Comparison of ENCODE assay signal across 21 cellular contexts in genomic region chr17:73346763-73347162, GRCh38. TPM values are rescaled to one million over a fixed set of nuclear protein-coding genes. Genes with fewer than 3 reads are reported as not detected.
DNase-seq lines count a peak whose midpoint lies in the region; ATAC-seq and TF ChIP-seq lines count a peak whose summit lies in the region.
"Had no signal": no experiment of that assay in that cellular context is flagged by ENCODE, and none has a peak within 500 bp of the region (broad histone marks: within the 10 kb centered on the region; RNA-seq: fewer than 3 reads in every experiment).

No MANE protein-coding gene starts in this region.

- 47% methylated on average over 3 of the region's 9 CpGs; no CpG with 5 or more reads in 1 of the 2 experiments for WGBS in IMR-90 (ENCODE audit: extremely low coverage in 2 of 2, insufficient read length in 1 of 2), 2 experiments

- no peak overlapping the region for H4K91ac ChIP-seq in IMR-90 (ENCODE audit: insufficient read depth, low read depth, low read length)

- dilution Hi-C loops in IMR-90 (cut with HindIII; ENCODE audit: low sequenced_read_pairs, unreplicated experiment): no loop called here

- no peak for DNase-seq in IMR-90
- DNase-seq in substantia nigra (lab: John Stamatoyannopoulos, UW): no peak
- no peak for DNase-seq in GM10248 (ENCODE audit: extremely low spot score)
- no peak for DNase-seq in HAP-1 (ENCODE audit: low spot score in 2 of 2)
- DNase-seq in kidney glomerular epithelial cell (lab: John Stamatoyannopoulos, UW): no peak
- DNase-seq: BE2C; CD4-positive, CD25-positive, alpha-beta regulatory T cell; COR-L47; DMS153; GDM1; NCI-H1417 treated with DMSO at 0.1 percent for 48 hours; NCI-H187 treated with DMSO at 0.1 percent for 48 hours; NCI-H524; NCI-H82; SIG-M5 had no signal

- H3K9me1 ChIP-seq in IMR-90 (ENCODE audit: insufficient read depth, low read length): peaks cover 19% of the 10 kb centered on the region

- H2AK9ac ChIP-seq in IMR-90 (replicated peaks; ENCODE audit: low read depth, low read length, poor library complexity): no peak overlapping the region

- H2BK5ac ChIP-seq in IMR-90 (ENCODE audit: low read depth, low read length, poor library complexity, severe bottlenecking): no peak overlapping the region

- H4K8ac ChIP-seq in IMR-90 (ENCODE audit: low read depth in 2 of 2, low read length in 2 of 2): no peak overlapping the region

- no peaks in the 10 kb centered on the region for H4K20me1 ChIP-seq in IMR-90 (ENCODE audit: insufficient read depth, low read length)

- H2AFZ ChIP-seq in IMR-90 (replicated peaks; ENCODE audit: low read length, poor library complexity): peak overlapping the region; percentile 27
- H2AFZ ChIP-seq: GM23338 had no signal

- H3K36me3 ChIP-seq in IMR-90 (ENCODE audit: control insufficient read depth, insufficient read depth, low read length): no peaks in the 10 kb centered on the region
- H3K36me3 ChIP-seq in muscle layer of colon (ENCODE audit: insufficient read depth, low read length): no peaks in the 10 kb centered on the region
- no peaks in the 10 kb centered on the region for H3K36me3 ChIP-seq in HAP-1 (replicated peaks)
- H3K36me3 ChIP-seq: BE2C had no signal

- no peak overlapping the region for H3K9ac ChIP-seq in IMR-90 (ENCODE audit: low read depth, low read length)
- H3K9ac ChIP-seq in muscle layer of colon (ENCODE audit: low read length): no peak overlapping the region
- H3K9ac ChIP-seq: KMS-11 had no signal

- POLR2A ChIA-PET in IMR-90 (lab: Charles Lee; ENCODE audit: unreplicated experiment) (no interaction called here), GM10248 (lab: Yijun Ruan, JAX) (no interaction called here)

- no peak overlapping the region for H3K27ac ChIP-seq in IMR-90 (ENCODE audit: insufficient read depth, low read length)
- H3K27ac ChIP-seq in cingulate gyrus (ENCODE audit: low read depth, low read length): peak overlapping the region; percentile 39
- H3K27ac ChIP-seq in muscle layer of colon (ENCODE audit: low read depth, low read length): peak overlapping the region; percentile 90
- peak overlapping the region; percentile 11 for H3K27ac ChIP-seq in substantia nigra (ENCODE audit: low read depth, low read length, poor library complexity, severe bottlenecking)
- H3K27ac ChIP-seq: KMS-11 had no signal

- no peak overlapping the region for H3K23ac ChIP-seq in IMR-90 (ENCODE audit: low read depth, low read length)

- H3K14ac ChIP-seq in IMR-90 (replicated peaks; ENCODE audit: low read depth, low read length): no peak overlapping the region

- H2BK20ac ChIP-seq in IMR-90 (ENCODE audit: low read depth, low read length): no peak overlapping the region

- no peak overlapping the region for H2BK120ac ChIP-seq in IMR-90 (ENCODE audit: low read depth, low read length)

- intact Hi-C loops in IMR-90 (cut with micrococcal nuclease): no loop called here

- TF ChIP-seq RAD21 in IMR-90 (IDR thresholded peaks at IDR 0.05; ENCODE audit: low read length): no peak

- in situ Hi-C loops in IMR-90 (cut with MboI; ENCODE audit: low sequenced_read_pairs): no loop called here
- in situ Hi-C loops in HAP-1 (cut with MboI; ENCODE audit: low sequenced_read_pairs): no loop called here

- no peak overlapping the region for H3K18ac ChIP-seq in IMR-90 (ENCODE audit: low read depth, low read length)

- H3K79me1 ChIP-seq in IMR-90 (ENCODE audit: low read depth in 1 of 2, low read length in 2 of 2): peaks cover 0 to 5% of the 10 kb centered on the region in 2 experiments; a peak in 1 of 4 replicates

- H3K4me3 ChIP-seq in IMR-90 (ENCODE audit: insufficient read depth, low read depth, low read length) (no peak overlapping the region), muscle layer of colon (ENCODE audit: low read depth in 1 of 2, low read length in 2 of 2) (no peak overlapping the region), HAP-1 (no peak overlapping the region)
- H3K4me3 ChIP-seq: GM12878, GM23338 had no signal

- ATAC-seq in IMR-90 (ENCODE audit: low read depth) (no peak), HG03520 (IDR thresholded peaks at IDR 0.05; ENCODE audit: unreplicated experiment) (no peak)
- ATAC-seq: GM12878, GM23338 had no signal

- CTCF ChIA-PET in IMR-90 (lab: Yijun Ruan, JAX): interaction anchor here (0.7 kb wide), 1 partner anchor 360 kb away, joined by 3 read pairs; no protein-coding TSS in a partner anchor
- CTCF ChIA-PET in GM10248 (lab: Yijun Ruan, JAX): interaction anchor here (1.2 to 1.6 kb wide), 3 partner anchors 36 to 619 kb away, joined by 3 read pairs; no protein-coding TSS in a partner anchor

- TF ChIP-seq CTCF in IMR-90 (conservative IDR thresholded peaks at IDR 0.05; ENCODE audit: low read depth, low read length): no peak
- no peak for TF ChIP-seq CTCF in GM10248 (IDR thresholded peaks at IDR 0.05; ENCODE audit: control extremely low read depth, extremely low read depth, low read depth, missing control alignments)

- H3K4me2 ChIP-seq in IMR-90 (ENCODE audit: low read depth, low read length): no peak overlapping the region
- H3K4me2 ChIP-seq: GM23338, KMS-11 had no signal

- no peak overlapping the region for H3K4ac ChIP-seq in IMR-90 (ENCODE audit: low read depth, low read length)

- no peak overlapping the region for H3K56ac ChIP-seq in IMR-90 (ENCODE audit: extremely low read depth, insufficient read depth, low read length)

- no peak overlapping the region for H2AK5ac ChIP-seq in IMR-90 (ENCODE audit: low read depth, low read length)

- H3K27me3 ChIP-seq in IMR-90 (ENCODE audit: control insufficient read depth, insufficient read depth, low read length) (no peaks in the 10 kb centered on the region), muscle layer of colon (ENCODE audit: control insufficient read depth in 1 of 2, insufficient read depth in 2 of 2, low read length in 2 of 2) (no peaks in the 10 kb centered on the region), HAP-1 (ENCODE audit: low read depth) (no peaks in the 10 kb centered on the region)
- H3K27me3 ChIP-seq: BE2C had no signal

- peaks cover 29% of the 10 kb centered on the region for H3K4me1 ChIP-seq in IMR-90 (ENCODE audit: control insufficient read depth, insufficient read depth, low read length)
- peaks cover 64% of the 10 kb centered on the region for H3K4me1 ChIP-seq in muscle layer of colon (ENCODE audit: insufficient read depth, low read length)
- H3K4me1 ChIP-seq in HAP-1: peaks cover 18% of the 10 kb centered on the region

- no peak overlapping the region for H2BK15ac ChIP-seq in IMR-90 (ENCODE audit: low read depth, low read length)

- H3K9me3 ChIP-seq in IMR-90 (ENCODE audit: control insufficient read depth, insufficient read depth, low read length) (no peaks in the 10 kb centered on the region), muscle layer of colon (ENCODE audit: low read length) (no peaks in the 10 kb centered on the region), HAP-1 (no peaks in the 10 kb centered on the region)
- H3K9me3 ChIP-seq: BE2C had no signal

- no peak for TF ChIP-seq POLR2A in IMR-90 (IDR thresholded peaks at IDR 0.05; ENCODE audit: low read depth, low read length)

- no TSS peak for BruUV-seq in IMR-90 (replicated peaks; lab: Mats Ljungman, UMichigan)

- H4K5ac ChIP-seq in IMR-90 (ENCODE audit: low read depth, low read length): no peak overlapping the region

TF ChIP-seq in IMR-90, 13 proteins besides CTCF, POLR2A, EP300 and RAD21:
- TF ChIP-seq MAFK (IDR thresholded peaks at IDR 0.05; ENCODE audit: low read depth, low read length): no peak
- no peak for TF ChIP-seq CHD1 (IDR thresholded peaks at IDR 0.05; ENCODE audit: low read depth, low read length)
- TF ChIP-seq USF2 (IDR thresholded peaks at IDR 0.05; ENCODE audit: low read depth, low read length): no peak
- TF ChIP-seq BHLHE40 (IDR thresholded peaks at IDR 0.05; ENCODE audit: low read depth, low read length): no peak
- TF ChIP-seq SMC3 (IDR thresholded peaks at IDR 0.05; ENCODE audit: low read depth, low read length): no peak
- TF ChIP-seq, protein P1, sequence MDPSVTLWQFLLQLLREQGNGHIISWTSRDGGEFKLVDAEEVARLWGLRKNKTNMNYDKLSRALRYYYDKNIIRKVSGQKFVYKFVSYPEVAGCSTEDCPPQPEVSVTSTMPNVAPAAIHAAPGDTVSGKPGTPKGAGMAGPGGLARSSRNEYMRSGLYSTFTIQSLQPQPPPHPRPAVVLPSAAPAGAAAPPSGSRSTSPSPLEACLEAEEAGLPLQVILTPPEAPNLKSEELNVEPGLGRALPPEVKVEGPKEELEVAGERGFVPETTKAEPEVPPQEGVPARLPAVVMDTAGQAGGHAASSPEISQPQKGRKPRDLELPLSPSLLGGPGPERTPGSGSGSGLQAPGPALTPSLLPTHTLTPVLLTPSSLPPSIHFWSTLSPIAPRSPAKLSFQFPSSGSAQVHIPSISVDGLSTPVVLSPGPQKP (IDR thresholded peaks at IDR 0.05; ENCODE audit: borderline replicate concordance, low read depth, low read length): no peak
- no peak for TF ChIP-seq MXI1 (IDR thresholded peaks at IDR 0.05; ENCODE audit: borderline replicate concordance, low read depth, low read length)
- no peak for TF ChIP-seq MAZ (IDR thresholded peaks at IDR 0.05; ENCODE audit: borderline replicate concordance, low read depth, low read length)
- TF ChIP-seq RFX5 (IDR thresholded peaks at IDR 0.05; ENCODE audit: low read depth, low read length): no peak
- no peak for TF ChIP-seq FOS (IDR thresholded peaks at IDR 0.05; ENCODE audit: low read depth, low read length)
TF ChIP-seq in IMR-90: peak in this region for 0.

RNA-seq across cellular contexts. Expression of gene CDC42EP4, which starts 35.0 kb away (rescaled TPM):
- total RNA-seq in IMR-90 (2012; rRNA removed): 14.3 and 16.1 TPM in 2 replicates
- polyA plus RNA-seq in IMR-90 (2012; rRNA removed): 25.6 and 25.8 TPM in 2 replicates
- polyA plus RNA-seq in IMR-90 (2012; cell fraction: cytosol; rRNA removed): 15.5 and 25.9 TPM in 2 replicates
- 8.9 and 13.7 TPM in 2 replicates for polyA plus RNA-seq in IMR-90 (2012; cell fraction: nucleus; rRNA removed; ENCODE audit: low replicate concordance)
